In the genomic region with DNA sequence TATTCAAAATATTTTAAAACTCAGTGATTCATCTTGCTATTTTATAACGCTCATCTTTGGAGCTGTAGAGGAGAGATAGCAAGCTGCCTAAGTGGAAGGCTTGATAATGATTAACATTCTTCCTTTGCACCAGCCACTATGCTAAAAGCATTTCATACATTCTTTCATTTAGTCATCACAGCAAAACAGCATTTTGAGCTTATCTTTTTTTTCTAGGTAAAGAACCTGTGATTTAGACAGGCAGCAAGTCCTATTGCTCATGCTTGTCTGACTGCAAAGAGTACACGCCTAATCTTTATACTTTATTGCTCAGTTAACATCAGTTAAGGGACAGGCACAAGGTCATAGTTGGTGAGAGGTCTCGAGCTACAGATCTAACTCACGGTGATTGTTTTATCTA, we compare ENCODE assay signal across 2 cellular contexts.
TF ChIP-seq lines count a peak whose summit lies in the region.

No MANE protein-coding gene starts in this region.

TF ChIP-seq in SK-N-SH treated with all-trans-retinoic acid at 6 μM for 48 hours, 23 proteins besides CTCF, POLR2A, EP300 and RAD21 (continued from another document):
- no peak for TF ChIP-seq CSDC2 (CRISPR knock-in tag; IDR thresholded peaks at IDR 0.05)
- TF ChIP-seq ISL1 (CRISPR knock-in tag; IDR thresholded peaks at IDR 0.05), result peak; percentile 97
- TF ChIP-seq, protein P1, sequence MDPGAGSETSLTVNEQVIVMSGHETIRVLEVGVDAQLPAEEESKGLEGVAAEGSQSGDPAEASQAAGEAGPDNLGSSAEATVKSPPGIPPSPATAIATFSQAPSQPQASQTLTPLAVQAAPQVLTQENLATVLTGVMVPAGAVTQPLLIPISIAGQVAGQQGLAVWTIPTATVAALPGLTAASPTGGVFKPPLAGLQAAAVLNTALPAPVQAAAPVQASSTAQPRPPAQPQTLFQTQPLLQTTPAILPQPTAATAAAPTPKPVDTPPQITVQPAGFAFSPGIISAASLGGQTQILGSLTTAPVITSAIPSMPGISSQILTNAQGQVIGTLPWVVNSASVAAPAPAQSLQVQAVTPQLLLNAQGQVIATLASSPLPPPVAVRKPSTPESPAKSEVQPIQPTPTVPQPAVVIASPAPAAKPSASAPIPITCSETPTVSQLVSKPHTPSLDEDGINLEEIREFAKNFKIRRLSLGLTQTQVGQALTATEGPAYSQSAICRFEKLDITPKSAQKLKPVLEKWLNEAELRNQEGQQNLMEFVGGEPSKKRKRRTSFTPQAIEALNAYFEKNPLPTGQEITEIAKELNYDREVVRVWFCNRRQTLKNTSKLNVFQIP (CRISPR knock-in tag; IDR thresholded peaks at IDR 0.05; ENCODE audit: borderline replicate concordance, low read depth), result no peak

TF ChIP-seq in SK-N-SH, 30 proteins besides CTCF, POLR2A, EP300 and RAD21:
- TF ChIP-seq FOXJ3 (CRISPR knock-in tag; IDR thresholded peaks at IDR 0.05), result no peak
- TF ChIP-seq, protein P2, sequence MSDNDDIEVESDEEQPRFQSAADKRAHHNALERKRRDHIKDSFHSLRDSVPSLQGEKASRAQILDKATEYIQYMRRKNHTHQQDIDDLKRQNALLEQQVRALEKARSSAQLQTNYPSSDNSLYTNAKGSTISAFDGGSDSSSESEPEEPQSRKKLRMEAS (IDR thresholded peaks at IDR 0.05; ENCODE audit: low read depth), result no peak
